Comparison of ENCODE assay signal across 17 cellular contexts in genomic region chr9:104740596-104740995, GRCh38. TPM values are rescaled to one million over a fixed set of nuclear protein-coding genes. Genes with fewer than 3 reads are reported as not detected.
A peak's percentile ranks its signal among the peaks of the same experiment; 100 is the strongest.
DNase-seq lines count a peak whose midpoint lies in the region; ATAC-seq and TF ChIP-seq lines count a peak whose summit lies in the region.
"Had no signal": no experiment of that assay in that cellular context is flagged by ENCODE, and none has a peak within 500 bp of the region (broad histone marks: within the 10 kb centered on the region; RNA-seq: fewer than 3 reads in every experiment).

No MANE protein-coding gene starts in this region.

- CTCF ChIA-PET in activated CD4-positive, alpha-beta memory T cell treated with anti-CD3 and anti-CD28 coated beads for 36 hours (lab: Charles Lee), result no interaction called here

- no peaks in the 10 kb centered on the region for H3K27me3 Mint-ChIP-seq in activated CD4-positive, alpha-beta memory T cell treated with anti-CD3 and anti-CD28 coated beads for 36 hours
- no peaks in the 10 kb centered on the region for H3K27me3 Mint-ChIP-seq in T-helper 2 cell treated with Interferon-gamma antibody and Interleukin-4, amounts not matched to agents 5 μg/mL and 100 μg/mL, for 36 hours (ENCODE audit: low read depth)

- ATAC-seq in stimulated activated naive CD8-positive, alpha-beta T cell treated with anti-CD3 and anti-CD28 coated beads, Interleukin-15, Interleukin-2, amounts not matched to agents 100 U/mL and 50 U/mL, for 24 hours, result no peak
- no peak for ATAC-seq in GM19467 (IDR thresholded peaks at IDR 0.05; ENCODE audit: unreplicated experiment)
- ATAC-seq: HCT116, left cardiac atrium, upper lobe of right lung had no signal

- H3K9me3 Mint-ChIP-seq in activated CD4-positive, alpha-beta memory T cell treated with anti-CD3 and anti-CD28 coated beads for 36 hours, result no peaks in the 10 kb centered on the region
- no peaks in the 10 kb centered on the region for H3K9me3 Mint-ChIP-seq in T-helper 2 cell treated with Interferon-gamma antibody and Interleukin-4, amounts not matched to agents 5 μg/mL and 100 μg/mL, for 36 hours

- 0 out of 2 replicates have a peak overlapping the region, but pooled peaks have one; percentile 4 for H3K27ac ChIP-seq in VCaP
- H3K27ac ChIP-seq: upper lobe of right lung had no signal

- no peak overlapping the region for H3K27ac Mint-ChIP-seq in activated CD4-positive, alpha-beta memory T cell treated with anti-CD3 and anti-CD28 coated beads for 36 hours
- H3K27ac Mint-ChIP-seq in T-helper 2 cell treated with Interferon-gamma antibody and Interleukin-4, amounts not matched to agents 5 μg/mL and 100 μg/mL, for 36 hours, result no peak overlapping the region

- no peak overlapping the region for H3K4me3 Mint-ChIP-seq in activated CD4-positive, alpha-beta memory T cell treated with anti-CD3 and anti-CD28 coated beads for 36 hours
- H3K4me3 Mint-ChIP-seq in T-helper 2 cell treated with Interferon-gamma antibody and Interleukin-4, amounts not matched to agents 5 μg/mL and 100 μg/mL, for 36 hours, result no peak overlapping the region

- POLR2A ChIA-PET in activated CD4-positive, alpha-beta memory T cell treated with anti-CD3 and anti-CD28 coated beads for 36 hours (lab: Charles Lee), result no interaction called here

- DNase-seq in AG08396 (ENCODE audit: low spot score) (peak; percentile 50), HPDE6-E6E7 (ENCODE audit: extremely low spot score) (peak; percentile 11), foreskin fibroblast (peak; percentile 32 to 64)
- DNase-seq in stimulated activated naive CD8-positive, alpha-beta T cell treated with anti-CD3 and anti-CD28 coated beads, Interleukin-15, Interleukin-2, amounts not matched to agents 100 U/mL and 50 U/mL, for 24 hours, result no peak
- no peak for DNase-seq in activated CD4-positive, alpha-beta memory T cell treated with anti-CD3 and anti-CD28 coated beads for 36 hours
- no peak for DNase-seq in T-helper 2 cell treated with Interferon-gamma antibody and Interleukin-4, amounts not matched to agents 5 μg/mL and 100 μg/mL, for 36 hours (ENCODE audit: low spot score)
- DNase-seq: activated T-cell treated with anti-CD3 and anti-CD28 coated beads, Interleukin-2, amount 50 U/mL, for 1 hour; amniotic stem cell; left cardiac atrium; NCI-H2107; retina; stimulated activated CD4-positive, alpha-beta T cell treated with anti-CD3 and anti-CD28 coated beads, Interleukin-2, amount 100 ng/mL, for 48 hours; upper lobe of right lung had no signal

- intact Hi-C loops in activated CD4-positive, alpha-beta memory T cell treated with anti-CD3 and anti-CD28 coated beads for 36 hours (cut with micrococcal nuclease), result loop anchor here (10.0 kb wide), 3 partner anchors 356 to 946 kb away; no protein-coding TSS in a partner anchor

- no peak overlapping the region for H3K4me3 ChIP-seq in foreskin fibroblast (ENCODE audit: low read depth in 1 of 2, low read length in 2 of 2)
- H3K4me3 ChIP-seq: upper lobe of right lung had no signal

- TF ChIP-seq CTCF in VCaP (conservative IDR thresholded peaks at IDR 0.05) (no peak), foreskin fibroblast (IDR thresholded peaks at IDR 0.05; ENCODE audit: low read depth, low read length) (no peak)

- no peaks in the 10 kb centered on the region for H3K36me3 Mint-ChIP-seq in activated CD4-positive, alpha-beta memory T cell treated with anti-CD3 and anti-CD28 coated beads for 36 hours
- H3K36me3 Mint-ChIP-seq in T-helper 2 cell treated with Interferon-gamma antibody and Interleukin-4, amounts not matched to agents 5 μg/mL and 100 μg/mL, for 36 hours (ENCODE audit: low read depth), result no peaks in the 10 kb centered on the region

- no peaks in the 10 kb centered on the region for H3K4me1 Mint-ChIP-seq in activated CD4-positive, alpha-beta memory T cell treated with anti-CD3 and anti-CD28 coated beads for 36 hours (ENCODE audit: low read depth)
- peaks cover 1% of the 10 kb centered on the region for H3K4me1 Mint-ChIP-seq in T-helper 2 cell treated with Interferon-gamma antibody and Interleukin-4, amounts not matched to agents 5 μg/mL and 100 μg/mL, for 36 hours (ENCODE audit: low read depth)

RNA-seq across cellular contexts. Expression of gene NIPSNAP3A, which starts 6.9 kb away (rescaled TPM):
- 10 to 100 TPM; 11.1 to 12.5 TPM for total RNA-seq in activated CD4-positive, alpha-beta memory T cell treated with anti-CD3 and anti-CD28 coated beads for 36 hours

RNA-seq across cellular contexts. Expression of gene NIPSNAP3B, which starts 23.3 kb away (rescaled TPM):
- total RNA-seq in activated CD4-positive, alpha-beta memory T cell treated with anti-CD3 and anti-CD28 coated beads for 36 hours, result under 1 TPM; 0.33 to 0.58 TPM

RNA-seq across cellular contexts. Expression of gene OR13D1, which starts 46.3 kb away (rescaled TPM):
- not detected for total RNA-seq in activated CD4-positive, alpha-beta memory T cell treated with anti-CD3 and anti-CD28 coated beads for 36 hours
- total RNA-seq: glomerular endothelial cell, left cardiac atrium, upper lobe of right lung had no signal

Comparison
In these comparisons a context has a peak if more than half of its experiments do, and no peak if none do; other contexts are left out.
1. DNase-seq: peak in AG08396 (single experiment), HPDE6-E6E7 (single experiment) and foreskin fibroblast (2 of 2); none in stimulated activated naive CD8-positive, alpha-beta T cell treated with anti-CD3 and anti-CD28 coated beads, Interleukin-15, Interleukin-2, amounts not matched to agents 100 U/mL and 50 U/mL, for 24 hours (single experiment), activated CD4-positive, alpha-beta memory T cell treated with anti-CD3 and anti-CD28 coated beads for 36 hours (single experiment) and T-helper 2 cell treated with Interferon-gamma antibody and Interleukin-4, amounts not matched to agents 5 μg/mL and 100 μg/mL, for 36 hours (single experiment).